In the genomic region with DNA sequence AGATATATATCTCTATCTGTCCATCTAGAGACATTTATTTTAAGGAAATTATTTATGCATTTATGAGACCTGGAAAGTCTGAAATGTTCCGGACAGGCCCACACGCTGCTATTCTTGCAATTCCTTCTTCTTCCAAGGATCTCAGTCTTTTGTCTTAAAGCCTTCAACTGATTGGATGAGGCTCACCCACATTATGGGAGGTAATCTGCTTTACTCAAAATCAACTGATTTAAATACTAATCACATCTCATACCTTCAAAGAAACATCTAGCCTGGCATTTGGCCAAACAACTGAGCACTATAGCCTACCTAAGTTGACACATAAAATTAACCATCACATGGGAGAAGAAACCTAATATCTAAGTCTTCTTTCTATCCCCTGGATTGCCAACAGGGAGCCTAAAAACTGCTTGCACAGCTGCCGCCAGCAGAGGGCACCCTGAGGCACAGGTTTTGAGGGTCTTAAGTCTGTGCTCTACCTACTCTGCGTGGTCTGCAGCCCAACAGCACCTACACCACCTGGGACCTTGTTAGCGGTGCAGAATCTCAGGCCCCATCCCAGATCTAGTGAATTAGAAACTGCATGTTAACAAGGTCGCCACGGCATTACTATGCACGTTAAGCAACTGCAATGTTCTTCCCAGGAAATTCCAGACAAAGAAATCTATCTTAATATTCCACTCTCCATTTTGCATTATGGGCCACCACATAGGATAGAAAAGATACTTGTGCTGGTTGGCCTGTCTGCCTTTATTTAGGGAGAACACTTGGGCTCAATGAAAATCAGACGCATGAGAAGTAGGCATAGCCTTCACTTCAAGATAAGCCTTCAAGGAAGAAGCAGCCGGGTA, we compare ENCODE assay signal across 8 cellular contexts.
A peak's percentile ranks its signal among the peaks of the same experiment; 100 is the strongest.
DNase-seq lines count a peak whose midpoint lies in the region; ATAC-seq lines count a peak whose summit lies in the region.

No MANE protein-coding gene starts in this region.

- ATAC-seq in HG03442 (IDR thresholded peaks at IDR 0.05; ENCODE audit: unreplicated experiment): peak; percentile 72
- ATAC-seq in HG02678 (IDR thresholded peaks at IDR 0.05; ENCODE audit: unreplicated experiment): no peak

- H3K27ac ChIP-seq in SJCRH30: no peak overlapping the region

- no peak overlapping the region for H3K4me3 ChIP-seq in SJCRH30

- H3K4me1 ChIP-seq in SJCRH30: no peaks in the 10 kb centered on the region

- no peaks in the 10 kb centered on the region for H3K9me3 ChIP-seq in SJCRH30 (replicated peaks)

- no peaks in the 10 kb centered on the region for H3K36me3 ChIP-seq in SJCRH30

- peak; percentile 53 for DNase-seq in NCI-H1436 (lab: John Stamatoyannopoulos, UW)
- no peak for DNase-seq in NCI-H1436 treated with DMSO at 0.1 percent for 48 hours (lab: John Stamatoyannopoulos, UW)
- peak; percentile 37 to 64 for DNase-seq in SJCRH30
- peak; percentile 36 for DNase-seq in glomerular endothelial cell (ENCODE audit: extremely low read depth, low read depth, low spot score)
- peak; percentile 45 for DNase-seq in stimulated activated CD8-positive, alpha-beta memory T cell treated with anti-CD3 and anti-CD28 coated beads, Interleukin-4, amount 100 ng/mL, for 48 hours
- no peak for DNase-seq in GM19240 (ENCODE audit: insufficient read length, low spot score)

- no peaks in the 10 kb centered on the region for H3K27me3 ChIP-seq in SJCRH30

Comparison
In these comparisons a context has a peak if more than half of its experiments do, and no peak if none do; other contexts are left out.
1. DNase-seq: peak in NCI-H1436 (single experiment), SJCRH30 (2 of 2), glomerular endothelial cell (single experiment) and stimulated activated CD8-positive, alpha-beta memory T cell treated with anti-CD3 and anti-CD28 coated beads, Interleukin-4, amount 100 ng/mL, for 48 hours (single experiment); none in NCI-H1436 treated with DMSO at 0.1 percent for 48 hours (single experiment) and GM19240 (single experiment).